In genomic region chr17:10062757-10063385, GRCh38 we compare ENCODE assay signal across 12 cellular contexts.
DNase-seq lines count a peak whose midpoint lies in the region; ATAC-seq lines count a peak whose summit lies in the region.
"Had no signal": no experiment of that assay in that cellular context is flagged by ENCODE, and none has a peak within 500 bp of the region (broad histone marks: within the 10 kb centered on the region; RNA-seq: fewer than 3 reads in every experiment).

No MANE protein-coding gene starts in this region.

- CTCF ChIA-PET in CD8-positive, alpha-beta memory T cell (lab: Charles Lee), result no interaction called here

- intact Hi-C loops in left ventricle myocardium superior (cut with micrococcal nuclease), result loop anchor here (10.0 kb wide), 1 partner anchor 52 kb away; no protein-coding TSS in a partner anchor

- H3K27me3 ChIP-seq in CD8-positive, alpha-beta memory T cell (ENCODE audit: insufficient read depth, low read length, poor library complexity, severe bottlenecking), result no peaks in the 10 kb centered on the region

- peak overlapping the region in 4 of 8 donors; percentile 42 to 87 (median 70) for H3K27ac Mint-ChIP-seq in CD8-positive, alpha-beta memory T cell

- peak; percentile 9 for DNase-seq in NK-92 (lab: John Stamatoyannopoulos, UW; ENCODE audit: unreplicated experiment)
- DNase-seq in left ventricle myocardium superior, result no peak
- DNase-seq in stimulated activated naive CD8-positive, alpha-beta T cell treated with anti-CD3 and anti-CD28 coated beads, Interleukin-15, Interleukin-2, amounts not matched to agents 100 U/mL and 50 U/mL, for 24 hours, result peak; percentile 31
- DNase-seq in SHP77 treated with DMSO at 0.1 percent for 48 hours (lab: John Stamatoyannopoulos, UW), result no peak
- DNase-seq in activated gamma-delta T cell (lab: John Stamatoyannopoulos, UW), result no peak
- no peak for DNase-seq in CD8-positive, alpha-beta memory T cell
- DNase-seq: activated CD4-positive, alpha-beta T cell treated with anti-CD3 and anti-CD28 coated beads for 4 hours; Calu3; retina had no signal

- no peak overlapping the region for H3K4me3 ChIP-seq in CD8-positive, alpha-beta memory T cell (ENCODE audit: low read length)
- H3K4me3 ChIP-seq: K562 had no signal

- peak overlapping the region in 3 of 7 donors; percentile 31 to 73 (median 54) for H3K4me3 Mint-ChIP-seq in CD8-positive, alpha-beta memory T cell

- H3K4me1 ChIP-seq in CD8-positive, alpha-beta memory T cell (ENCODE audit: insufficient read depth, low read length), result peaks cover 6% of the 10 kb centered on the region

- no peak overlapping the region for H3K27ac ChIP-seq in CD8-positive, alpha-beta memory T cell (ENCODE audit: low read depth, low read length)

- ATAC-seq in GM19463 (IDR thresholded peaks at IDR 0.05; ENCODE audit: unreplicated experiment) (peak; percentile 29), left ventricle myocardium superior (peak; percentile 1), GM19324 (IDR thresholded peaks at IDR 0.05; ENCODE audit: low FRiP score, unreplicated experiment) (no peak)
- peak; percentile 38 for ATAC-seq in stimulated activated naive CD8-positive, alpha-beta T cell treated with anti-CD3 and anti-CD28 coated beads, Interleukin-15, Interleukin-2, amounts not matched to agents 100 U/mL and 50 U/mL, for 24 hours
- ATAC-seq: K562 had no signal

- peaks cover 0 to 4% (median 0%) of the 10 kb centered on the region in 5 donors for H3K9me3 Mint-ChIP-seq in CD8-positive, alpha-beta memory T cell

- peaks cover 25 to 39% (median 31%) of the 10 kb centered on the region in 3 donors for H3K4me1 Mint-ChIP-seq in CD8-positive, alpha-beta memory T cell

- POLR2A ChIA-PET in CD8-positive, alpha-beta memory T cell (lab: Charles Lee), result no interaction called here

- H3K9me3 ChIP-seq in CD8-positive, alpha-beta memory T cell (ENCODE audit: low read length), result no peaks in the 10 kb centered on the region

- peaks cover 0 to 10% (median 4%) of the 10 kb centered on the region in 3 donors for H3K36me3 Mint-ChIP-seq in CD8-positive, alpha-beta memory T cell

- no peaks in the 10 kb centered on the region for H3K36me3 ChIP-seq in CD8-positive, alpha-beta memory T cell (ENCODE audit: insufficient read depth, low read length)

- no peaks in the 10 kb centered on the region for H3K27me3 Mint-ChIP-seq in CD8-positive, alpha-beta memory T cell

Comparison
In these comparisons a context has a peak if more than half of its experiments do, and no peak if none do; other contexts are left out.
1. DNase-seq: peak in NK-92 (single experiment) and stimulated activated naive CD8-positive, alpha-beta T cell treated with anti-CD3 and anti-CD28 coated beads, Interleukin-15, Interleukin-2, amounts not matched to agents 100 U/mL and 50 U/mL, for 24 hours (single experiment); none in left ventricle myocardium superior (single experiment), SHP77 treated with DMSO at 0.1 percent for 48 hours (single experiment), activated gamma-delta T cell (single experiment) and CD8-positive, alpha-beta memory T cell (0 of 5).